In genomic region chr3:56802793-56803192, GRCh38 we compare ENCODE assay signal across 15 cellular contexts. TPM values are rescaled to one million over a fixed set of nuclear protein-coding genes. Genes with fewer than 3 reads are reported as not detected.
DNase-seq lines count a peak whose midpoint lies in the region; ATAC-seq and TF ChIP-seq lines count a peak whose summit lies in the region.
"Had no signal": no experiment of that assay in that cellular context is flagged by ENCODE, and none has a peak within 500 bp of the region (broad histone marks: within the 10 kb centered on the region; RNA-seq: fewer than 3 reads in every experiment).

No MANE protein-coding gene starts in this region.

- RAD21 ChIA-PET in HCT116 (lab: Charles Lee; ENCODE audit: low non-redundant PET in 1 of 2, low total read pairs in 2 of 2, uncharacterized antibody in 2 of 2, unreplicated experiment in 2 of 2): no interaction called here

- H3K4me3 ChIP-seq in CD4-positive, alpha-beta memory T cell (ENCODE audit: low read length in 2 of 2): no peak overlapping the region
- H3K4me3 ChIP-seq in HCT116 (replicated peaks in 1 of 2; ENCODE audit: low read depth in 1 of 2, low read length in 2 of 2) (no peak overlapping the region), spleen (peak overlapping the region in 2 of 8 donors; percentile 88 to 98)

- peaks cover 28% of the 10 kb centered on the region for H3K4me1 ChIP-seq in CD4-positive, alpha-beta memory T cell (ENCODE audit: insufficient read depth, low read length)
- H3K4me1 ChIP-seq in HCT116 (ENCODE audit: control insufficient read depth in 1 of 2, insufficient read depth in 2 of 2, low read length in 2 of 2) (peaks cover 16 to 27% of the 10 kb centered on the region in 2 experiments), spleen (peaks cover 21 to 48% (median 42%) of the 10 kb centered on the region in 6 donors), foreskin keratinocyte (peaks cover 23% of the 10 kb centered on the region)

- no peaks in the 10 kb centered on the region for H3K27me3 ChIP-seq in CD4-positive, alpha-beta memory T cell (ENCODE audit: insufficient read depth, low read length)
- H3K27me3 ChIP-seq in HCT116 (ENCODE audit: insufficient read depth, low read length) (no peaks in the 10 kb centered on the region), spleen (replicated peaks in 1 of 7) (no peaks in the 10 kb centered on the region), foreskin keratinocyte (no peaks in the 10 kb centered on the region)
- H3K27me3 ChIP-seq: vagina had no signal

- no peaks in the 10 kb centered on the region for H3K9me2 ChIP-seq in HCT116 (ENCODE audit: insufficient read depth)

- H3K9me3 Mint-ChIP-seq in CD4-positive, alpha-beta memory T cell: peaks cover 0 to 2% (median 0%) of the 10 kb centered on the region in 8 donors
- no peaks in the 10 kb centered on the region for H3K9me3 Mint-ChIP-seq in activated CD8-positive, alpha-beta T cell treated with anti-CD3 and anti-CD28 coated beads for 36 hours
- no peaks in the 10 kb centered on the region for H3K9me3 Mint-ChIP-seq in naive thymus-derived CD8-positive, alpha-beta T cell
- H3K9me3 Mint-ChIP-seq: stimulated activated memory B cell treated with anti-CD40 and anti-IgM and Interleukin-4, amounts not matched to agents 10 μg/mL and 1 μg/mL and 100 μg/mL, for 72 hours had no signal

- intact Hi-C loops in CD4-positive, alpha-beta memory T cell (cut with micrococcal nuclease): loop anchor here (1.0 to 10.0 kb wide), 4 partner anchors 11 to 1435 kb away; partner anchors contain the start of genes ABHD6 and DENND6A
- intact Hi-C loops in HCT116 (cut with micrococcal nuclease) (loop anchor here (1.0 kb wide), 1 partner anchor 187 kb away; no protein-coding TSS in a partner anchor), spleen (cut with DNase I; ENCODE audit: low total_unique reads) (loop anchor here (2.0 to 10.0 kb wide), 3 partner anchors 95 to 186 kb away; no protein-coding TSS in a partner anchor)
- intact Hi-C loops in activated CD8-positive, alpha-beta T cell treated with anti-CD3 and anti-CD28 coated beads for 36 hours (cut with micrococcal nuclease): loop anchor here (5.0 kb wide), 1 partner anchor 60 kb away; no protein-coding TSS in a partner anchor

- no peak for TF ChIP-seq RAD21 in HCT116 (IDR thresholded peaks at IDR 0.05; ENCODE audit: low read depth)

- no peaks in the 10 kb centered on the region for H3K79me2 ChIP-seq in HCT116 (ENCODE audit: insufficient read depth, low read length)

- CTCF ChIA-PET in CD4-positive, alpha-beta memory T cell (lab: Charles Lee; ENCODE audit: partially characterized antibody): interaction anchor here (3.4 to 10.1 kb wide), 9 partner anchors 9 to 187 kb away, joined by 18 to 267 read pairs (median 95); no protein-coding TSS in a partner anchor
- CTCF ChIA-PET in HCT116 (lab: Charles Lee): interaction anchor here (1.5 to 2.0 kb wide), 2 partner anchors 10 to 11 kb away, joined by 4 to 9 read pairs; no protein-coding TSS in a partner anchor
- CTCF ChIA-PET in activated CD8-positive, alpha-beta T cell treated with anti-CD3 and anti-CD28 coated beads for 36 hours (lab: Charles Lee): interaction anchor here (0.7 to 18.2 kb wide), 10 partner anchors 9 to 190 kb away, joined by 3 to 354 read pairs (median 58); no protein-coding TSS in a partner anchor

- H3K9me3 ChIP-seq in CD4-positive, alpha-beta memory T cell (ENCODE audit: control insufficient read depth in 1 of 2, low read length in 2 of 2): no peaks in the 10 kb centered on the region
- H3K9me3 ChIP-seq in HCT116 (ENCODE audit: control insufficient read depth in 1 of 2, insufficient read depth in 1 of 2, low read depth in 1 of 2, low read length in 2 of 2): no peaks in the 10 kb centered on the region
- H3K9me3 ChIP-seq in spleen: no peaks in the 10 kb centered on the region
- H3K9me3 ChIP-seq: vagina had no signal

- H3K36me3 Mint-ChIP-seq in CD4-positive, alpha-beta memory T cell: peaks cover 0 to 23% of the 10 kb centered on the region in 2 donors
- H3K36me3 Mint-ChIP-seq in activated CD8-positive, alpha-beta T cell treated with anti-CD3 and anti-CD28 coated beads for 36 hours (ENCODE audit: low read depth): peaks cover 24% of the 10 kb centered on the region
- H3K36me3 Mint-ChIP-seq in naive thymus-derived CD8-positive, alpha-beta T cell: peaks cover 0 to 9% (median 0%) of the 10 kb centered on the region in 3 donors
- H3K36me3 Mint-ChIP-seq: stimulated activated memory B cell treated with anti-CD40 and anti-IgM and Interleukin-4, amounts not matched to agents 10 μg/mL and 1 μg/mL and 100 μg/mL, for 72 hours had no signal

- H3K4me3 Mint-ChIP-seq in CD4-positive, alpha-beta memory T cell: peak overlapping the region; percentile 83 to 93 (median 88)
- H3K4me3 Mint-ChIP-seq in activated CD8-positive, alpha-beta T cell treated with anti-CD3 and anti-CD28 coated beads for 36 hours: peak overlapping the region; percentile 87
- peak overlapping the region; percentile 76 to 95 (median 90) for H3K4me3 Mint-ChIP-seq in naive thymus-derived CD8-positive, alpha-beta T cell

- 92 to 100% (median 93%) methylated on average over 1 of the region's 1 CpG for WGBS in spleen, 5 donors

- H3K27ac ChIP-seq in CD4-positive, alpha-beta memory T cell (ENCODE audit: low read depth, low read length): peak overlapping the region; percentile 79
- H3K27ac ChIP-seq in HCT116 (ENCODE audit: low read depth, low read length) (no peak overlapping the region), spleen (peak overlapping the region in 1 of 8 donors; percentile 91), foreskin keratinocyte (no peak overlapping the region)

- H4K20me1 ChIP-seq in HCT116 (ENCODE audit: insufficient read depth): no peaks in the 10 kb centered on the region

- peaks cover 25 to 61% (median 38%) of the 10 kb centered on the region in 4 donors for H3K4me1 Mint-ChIP-seq in CD4-positive, alpha-beta memory T cell
- peaks cover 16% of the 10 kb centered on the region for H3K4me1 Mint-ChIP-seq in activated CD8-positive, alpha-beta T cell treated with anti-CD3 and anti-CD28 coated beads for 36 hours (ENCODE audit: low read depth)
- peaks cover 16 to 41% (median 22%) of the 10 kb centered on the region in 4 donors for H3K4me1 Mint-ChIP-seq in naive thymus-derived CD8-positive, alpha-beta T cell

- no peak overlapping the region for H3K9ac ChIP-seq in HCT116 (ENCODE audit: low read length)

- TF ChIP-seq POLR2A in HCT116 (IDR thresholded peaks at IDR 0.05; ENCODE audit: borderline replicate concordance, extremely low read depth, insufficient read depth, insufficient read length) (no peak), spleen (IDR thresholded peaks at IDR 0.05) (no peak)

- no peak for ATAC-seq in HCT116
- ATAC-seq in activated CD8-positive, alpha-beta T cell treated with anti-CD3 and anti-CD28 coated beads for 36 hours: no peak
- ATAC-seq in naive thymus-derived CD8-positive, alpha-beta T cell: no peak
- ATAC-seq in HG02623 (IDR thresholded peaks at IDR 0.05; ENCODE audit: unreplicated experiment): no peak
- ATAC-seq in foreskin keratinocyte: no peak

- peak overlapping the region; percentile 78 to 94 (median 86) for H3K27ac Mint-ChIP-seq in CD4-positive, alpha-beta memory T cell
- H3K27ac Mint-ChIP-seq in activated CD8-positive, alpha-beta T cell treated with anti-CD3 and anti-CD28 coated beads for 36 hours: no peak overlapping the region
- peak overlapping the region in 7 of 10 donors; percentile 4 to 94 (median 87) for H3K27ac Mint-ChIP-seq in naive thymus-derived CD8-positive, alpha-beta T cell

- H2AFZ ChIP-seq in HCT116 (ENCODE audit: low read depth, low read length, poor library complexity, severe bottlenecking): no peak overlapping the region

- no peak for TF ChIP-seq CTCF in HCT116 (IDR thresholded peaks at IDR 0.05 in 2 of 3, conservative IDR thresholded peaks at IDR 0.05 in 1 of 3; ENCODE audit: borderline replicate concordance in 1 of 3, insufficient read depth in 1 of 3, low read depth in 2 of 3, low read length in 2 of 3)
- no peak for TF ChIP-seq CTCF in activated CD8-positive, alpha-beta T cell treated with anti-CD3 and anti-CD28 coated beads for 36 hours (IDR thresholded peaks at IDR 0.05)
- TF ChIP-seq CTCF in spleen (IDR thresholded peaks at IDR 0.05 in 8 of 11, conservative IDR thresholded peaks at IDR 0.05 in 3 of 11): no peak
- TF ChIP-seq CTCF in foreskin keratinocyte (conservative IDR thresholded peaks at IDR 0.05): no peak

- H3K27me3 Mint-ChIP-seq in CD4-positive, alpha-beta memory T cell: no peaks in the 10 kb centered on the region
- no peaks in the 10 kb centered on the region for H3K27me3 Mint-ChIP-seq in activated CD8-positive, alpha-beta T cell treated with anti-CD3 and anti-CD28 coated beads for 36 hours
- H3K27me3 Mint-ChIP-seq in naive thymus-derived CD8-positive, alpha-beta T cell: no peaks in the 10 kb centered on the region
- H3K27me3 Mint-ChIP-seq: stimulated activated memory B cell treated with anti-CD40 and anti-IgM and Interleukin-4, amounts not matched to agents 10 μg/mL and 1 μg/mL and 100 μg/mL, for 72 hours had no signal

- POLR2A ChIA-PET in CD4-positive, alpha-beta memory T cell (lab: Charles Lee; ENCODE audit: partially characterized antibody): interaction anchor here (0.7 to 13.6 kb wide), 11 partner anchors 10 to 186 kb away, joined by 3 to 193 read pairs (median 70); partner anchors contain the start of gene TASOR
- POLR2A ChIA-PET in HCT116 (lab: Charles Lee): no interaction called here
- POLR2A ChIA-PET in activated CD8-positive, alpha-beta T cell treated with anti-CD3 and anti-CD28 coated beads for 36 hours (lab: Charles Lee): interaction anchor here (1.0 to 4.9 kb wide), 2 partner anchors 23 to 185 kb away, joined by 3 to 24 read pairs; no protein-coding TSS in a partner anchor
- POLR2A ChIA-PET in naive thymus-derived CD8-positive, alpha-beta T cell (lab: Charles Lee): interaction anchor here (0.9 to 7.5 kb wide), 7 partner anchors 10 to 193 kb away, joined by 4 to 107 read pairs (median 26); no protein-coding TSS in a partner anchor

- no peaks in the 10 kb centered on the region for H3K36me3 ChIP-seq in CD4-positive, alpha-beta memory T cell (ENCODE audit: insufficient read depth, low read length)
- H3K36me3 ChIP-seq in HCT116 (ENCODE audit: control insufficient read depth in 1 of 2, insufficient read depth in 2 of 2, low read length in 2 of 2): no peaks in the 10 kb centered on the region
- H3K36me3 ChIP-seq in spleen: no peaks in the 10 kb centered on the region
- H3K36me3 ChIP-seq: vagina had no signal

- no TSS peak for BruUV-seq in HCT116 (replicated peaks; lab: Mats Ljungman, UMichigan)

- no peak for DNase-seq in CD4-positive, alpha-beta memory T cell
- DNase-seq in HCT116 (ENCODE audit: low read depth, low spot score): no peak
- no peak for DNase-seq in activated CD8-positive, alpha-beta T cell treated with anti-CD3 and anti-CD28 coated beads for 36 hours
- DNase-seq in naive thymus-derived CD8-positive, alpha-beta T cell: no peak
- no peak for DNase-seq in spleen
- DNase-seq in foreskin keratinocyte: no peak
- DNase-seq: amniotic stem cell; COR-L47; erythroblast; left cardiac atrium; stimulated activated CD4-positive, alpha-beta T cell treated with anti-CD3 and anti-CD28 coated beads, Interleukin-2, amount 100 ng/mL, for 48 hours; T-helper 9 cell had no signal

- peak overlapping the region; percentile 91 for H3K4me2 ChIP-seq in HCT116 (ENCODE audit: low read length)

RNA-seq across cellular contexts. Expression of gene ARHGEF3, which starts 1.0 kb away (rescaled TPM):
- 100 to 1,000 TPM; 120 TPM for total RNA-seq in CD4-positive, alpha-beta memory T cell
- 100 to 1,000 TPM; 131 to 160 TPM for polyA plus RNA-seq in CD4-positive, alpha-beta memory T cell
- total RNA-seq in HCT116 (2021; ENCODE audit: unreplicated experiment) (18.1 TPM), spleen (10 to 100 TPM; 29.6 to 35.1 (median 33.4) TPM), foreskin keratinocyte (28.1 and 46.1 TPM in 2 replicates)
- 15.4 and 16.6 TPM in 2 replicates for polyA plus RNA-seq in HCT116 (2012)
- 10 to 100 TPM; 63.0 to 66.5 TPM for total RNA-seq in activated CD8-positive, alpha-beta T cell treated with anti-CD3 and anti-CD28 coated beads for 36 hours
- total RNA-seq in naive thymus-derived CD8-positive, alpha-beta T cell: 100 to 1,000 TPM; 118 to 123 TPM
- 100 to 1,000 TPM in 1 of 3 donors, 10 to 100 TPM in 2; 95.3 to 101 (median 96.9) TPM for polyA plus RNA-seq in naive thymus-derived CD8-positive, alpha-beta T cell
- polyA plus RNA-seq in spleen (10 to 100 TPM in 1 of 3 donors, 1 to 10 TPM in 2; 8.0 to 11.3 (median 9.5) TPM), foreskin keratinocyte (10.5 and 18.4 TPM in 2 replicates)
